ENCODE assay signal across 13 cellular contexts in the genomic region with DNA sequence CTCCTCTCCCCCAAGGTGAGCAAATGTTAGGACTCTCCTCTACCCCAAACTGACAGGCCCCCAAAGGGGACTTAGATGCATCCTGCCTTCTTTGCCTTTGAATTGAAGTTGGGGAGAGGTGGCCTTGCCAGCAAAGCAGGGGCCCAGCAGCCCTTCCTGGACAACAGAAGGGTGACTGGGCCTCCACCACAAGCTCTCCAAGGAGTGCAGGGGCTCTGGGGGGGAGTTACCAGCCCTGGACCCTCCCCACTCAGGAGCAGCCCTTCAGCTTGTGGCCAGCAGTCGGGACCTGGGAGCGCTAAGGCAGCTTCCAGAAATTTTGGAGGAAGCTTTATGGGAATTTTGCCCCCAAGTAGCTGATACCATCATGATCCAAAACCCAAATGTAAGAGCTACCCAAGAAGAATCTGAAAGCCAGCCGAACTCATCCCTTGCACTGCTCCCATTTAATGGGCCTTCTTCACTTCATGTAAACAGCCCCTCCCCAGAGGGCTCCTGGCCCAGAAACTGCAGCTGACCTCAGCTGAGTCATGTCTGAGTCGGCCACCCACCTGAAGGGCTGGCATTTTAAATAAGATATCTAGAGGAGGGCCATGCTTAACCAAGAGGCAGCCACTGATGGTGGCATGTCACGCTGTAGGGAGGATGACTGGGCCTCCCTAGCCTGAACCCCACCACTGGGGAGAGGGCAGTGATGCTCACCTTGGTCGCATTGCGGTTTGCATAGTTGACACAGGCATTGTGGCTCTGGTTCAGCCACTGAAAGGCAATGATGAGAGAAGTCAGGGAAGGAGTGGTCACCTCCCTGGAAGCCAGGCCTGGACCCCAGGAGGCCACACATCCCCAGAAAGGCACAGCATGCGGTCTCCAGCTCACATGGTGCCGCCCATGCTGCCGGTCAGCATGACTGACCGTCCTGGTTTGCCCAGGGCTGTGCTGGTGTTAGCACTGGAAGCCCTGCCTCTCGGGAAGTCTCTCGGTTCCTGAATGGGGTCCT.
DNase-seq lines count a peak whose midpoint lies in the region; ATAC-seq and TF ChIP-seq lines count a peak whose summit lies in the region.
"Had no signal": no experiment of that assay in that cellular context is flagged by ENCODE, and none has a peak within 500 bp of the region (broad histone marks: within the 10 kb centered on the region; RNA-seq: fewer than 3 reads in every experiment).

No MANE protein-coding gene starts in this region.

- intact Hi-C loops in activated B cell treated with CpG ODN at 0.5 μM for 24 hours (cut with micrococcal nuclease) (no loop called here), prostate gland (cut with DNase I) (no loop called here)

- H3K36me3 Mint-ChIP-seq in activated naive CD8-positive, alpha-beta T cell treated with anti-CD3 and anti-CD28 coated beads, Interleukin-2, amount 50 U/mL, for 24 hours (ENCODE audit: low read depth): no peaks in the 10 kb centered on the region
- no peaks in the 10 kb centered on the region for H3K36me3 Mint-ChIP-seq in activated naive CD8-positive, alpha-beta T cell treated with anti-CD3 and anti-CD28 coated beads for 36 hours
- no peaks in the 10 kb centered on the region for H3K36me3 Mint-ChIP-seq in activated B cell treated with CpG ODN at 0.5 μM for 24 hours (ENCODE audit: low read depth)
- H3K36me3 Mint-ChIP-seq in stimulated activated effector memory CD8-positive, alpha-beta T cell treated with anti-CD3 and anti-CD28 coated beads, Interleukin-12 subunit alpha, Interleukin-12 subunit beta, amount 100 ng/mL, for 72 hours: no peaks in the 10 kb centered on the region
- H3K36me3 Mint-ChIP-seq in type B pancreatic cell: peaks cover 7% of the 10 kb centered on the region

- H3K4me1 ChIP-seq in prostate gland (replicated peaks): no peaks in the 10 kb centered on the region
- H3K4me1 ChIP-seq: tibial nerve had no signal

- no peak for TF ChIP-seq CTCF in activated B cell treated with CpG ODN at 0.5 μM for 24 hours (IDR thresholded peaks at IDR 0.05)
- no peak for TF ChIP-seq CTCF in fibroblast of villous mesenchyme (IDR thresholded peaks at IDR 0.05; ENCODE audit: insufficient read depth, low read depth, low read length)
- TF ChIP-seq CTCF in prostate gland (IDR thresholded peaks at IDR 0.05): no peak
- no peak for TF ChIP-seq CTCF in type B pancreatic cell (conservative IDR thresholded peaks at IDR 0.05)

- TF ChIP-seq POLR2A in prostate gland (IDR thresholded peaks at IDR 0.05): no peak

- peak; percentile 73 for ATAC-seq in activated naive CD8-positive, alpha-beta T cell treated with anti-CD3 and anti-CD28 coated beads, Interleukin-2, amount 50 U/mL, for 24 hours
- no peak for ATAC-seq in activated B cell treated with CpG ODN at 0.5 μM for 24 hours (ENCODE audit: low read depth)
- peak; percentile 68 for ATAC-seq in stimulated activated effector memory CD8-positive, alpha-beta T cell treated with anti-CD3 and anti-CD28 coated beads, Interleukin-12 subunit alpha, Interleukin-12 subunit beta, amount 100 ng/mL, for 72 hours

- peaks cover 2% of the 10 kb centered on the region for H3K4me1 Mint-ChIP-seq in activated naive CD8-positive, alpha-beta T cell treated with anti-CD3 and anti-CD28 coated beads, Interleukin-2, amount 50 U/mL, for 24 hours
- H3K4me1 Mint-ChIP-seq in activated naive CD8-positive, alpha-beta T cell treated with anti-CD3 and anti-CD28 coated beads for 36 hours: no peaks in the 10 kb centered on the region
- no peaks in the 10 kb centered on the region for H3K4me1 Mint-ChIP-seq in activated B cell treated with CpG ODN at 0.5 μM for 24 hours
- peaks cover 6% of the 10 kb centered on the region for H3K4me1 Mint-ChIP-seq in stimulated activated effector memory CD8-positive, alpha-beta T cell treated with anti-CD3 and anti-CD28 coated beads, Interleukin-12 subunit alpha, Interleukin-12 subunit beta, amount 100 ng/mL, for 72 hours
- peaks cover 9% of the 10 kb centered on the region for H3K4me1 Mint-ChIP-seq in type B pancreatic cell (ENCODE audit: unreplicated experiment)
- H3K4me1 Mint-ChIP-seq: B cell, mesothelial cell of epicardium had no signal

- WGBS in prostate gland: 90% methylated on average over 12 of the region's 13 CpGs

- H3K36me3 ChIP-seq in prostate gland: no peaks in the 10 kb centered on the region

- CTCF ChIA-PET in activated B cell treated with CpG ODN at 0.5 μM for 24 hours (lab: Charles Lee): interaction anchor here (0.8 kb wide), 1 partner anchor 156 kb away, joined by 4 read pairs; no protein-coding TSS in a partner anchor

- H3K9me3 Mint-ChIP-seq in activated naive CD8-positive, alpha-beta T cell treated with anti-CD3 and anti-CD28 coated beads, Interleukin-2, amount 50 U/mL, for 24 hours: no peaks in the 10 kb centered on the region
- H3K9me3 Mint-ChIP-seq in activated naive CD8-positive, alpha-beta T cell treated with anti-CD3 and anti-CD28 coated beads for 36 hours: no peaks in the 10 kb centered on the region
- H3K9me3 Mint-ChIP-seq in activated B cell treated with CpG ODN at 0.5 μM for 24 hours (no peaks in the 10 kb centered on the region), type B pancreatic cell (no peaks in the 10 kb centered on the region)
- H3K9me3 Mint-ChIP-seq in stimulated activated effector memory CD8-positive, alpha-beta T cell treated with anti-CD3 and anti-CD28 coated beads, Interleukin-12 subunit alpha, Interleukin-12 subunit beta, amount 100 ng/mL, for 72 hours: no peaks in the 10 kb centered on the region
- H3K9me3 Mint-ChIP-seq: mesothelial cell of epicardium had no signal

- POLR2A ChIA-PET in activated B cell treated with CpG ODN at 0.5 μM for 24 hours (lab: Charles Lee): no interaction called here

- no peak overlapping the region for H3K27ac ChIP-seq in prostate gland
- H3K27ac ChIP-seq: tibial nerve had no signal

- no peak overlapping the region for H3K4me3 ChIP-seq in fibroblast of villous mesenchyme (ENCODE audit: low read depth, low read length)
- H3K4me3 ChIP-seq in prostate gland: no peak overlapping the region
- H3K4me3 ChIP-seq: tibial nerve had no signal

- DNase-seq in activated naive CD8-positive, alpha-beta T cell treated with anti-CD3 and anti-CD28 coated beads, Interleukin-2, amount 50 U/mL, for 24 hours: no peak
- DNase-seq in activated naive CD8-positive, alpha-beta T cell treated with anti-CD3 and anti-CD28 coated beads for 36 hours: no peak
- peak; percentile 9 for DNase-seq in activated B cell treated with CpG ODN at 0.5 μM for 24 hours
- peak; percentile 34 for DNase-seq in fibroblast of villous mesenchyme (ENCODE audit: low read depth)
- no peak for DNase-seq in stimulated activated effector memory CD8-positive, alpha-beta T cell treated with anti-CD3 and anti-CD28 coated beads, Interleukin-12 subunit alpha, Interleukin-12 subunit beta, amount 100 ng/mL, for 72 hours (ENCODE audit: low spot score in 2 of 2)
- DNase-seq in cerebellar cortex (ENCODE audit: low spot score): no peak
- no peak for DNase-seq in prostate gland (ENCODE audit: low spot score)
- DNase-seq in type B pancreatic cell (ENCODE audit: extremely low spot score, unreplicated experiment): no peak
- DNase-seq: activated gamma-delta T cell, NCI-H2081 had no signal

- H3K9me3 ChIP-seq in prostate gland: no peaks in the 10 kb centered on the region
- H3K9me3 ChIP-seq: tibial nerve had no signal

- no peak overlapping the region for H3K4me3 Mint-ChIP-seq in activated naive CD8-positive, alpha-beta T cell treated with anti-CD3 and anti-CD28 coated beads, Interleukin-2, amount 50 U/mL, for 24 hours
- H3K4me3 Mint-ChIP-seq in activated naive CD8-positive, alpha-beta T cell treated with anti-CD3 and anti-CD28 coated beads for 36 hours: no peak overlapping the region
- H3K4me3 Mint-ChIP-seq in activated B cell treated with CpG ODN at 0.5 μM for 24 hours: no peak overlapping the region
- no peak overlapping the region for H3K4me3 Mint-ChIP-seq in stimulated activated effector memory CD8-positive, alpha-beta T cell treated with anti-CD3 and anti-CD28 coated beads, Interleukin-12 subunit alpha, Interleukin-12 subunit beta, amount 100 ng/mL, for 72 hours
- no peak overlapping the region for H3K4me3 Mint-ChIP-seq in type B pancreatic cell
- H3K4me3 Mint-ChIP-seq: B cell, mesothelial cell of epicardium had no signal

- peak overlapping the region; percentile 49 for H3K27ac Mint-ChIP-seq in activated naive CD8-positive, alpha-beta T cell treated with anti-CD3 and anti-CD28 coated beads, Interleukin-2, amount 50 U/mL, for 24 hours
- no peak overlapping the region for H3K27ac Mint-ChIP-seq in activated naive CD8-positive, alpha-beta T cell treated with anti-CD3 and anti-CD28 coated beads for 36 hours
- H3K27ac Mint-ChIP-seq in activated B cell treated with CpG ODN at 0.5 μM for 24 hours (no peak overlapping the region), type B pancreatic cell (no peak overlapping the region)
- H3K27ac Mint-ChIP-seq in stimulated activated effector memory CD8-positive, alpha-beta T cell treated with anti-CD3 and anti-CD28 coated beads, Interleukin-12 subunit alpha, Interleukin-12 subunit beta, amount 100 ng/mL, for 72 hours: no peak overlapping the region
- H3K27ac Mint-ChIP-seq: B cell, mesothelial cell of epicardium had no signal

- H3K27me3 ChIP-seq in prostate gland (replicated peaks; ENCODE audit: insufficient read depth): no peaks in the 10 kb centered on the region
- H3K27me3 ChIP-seq: tibial nerve had no signal

- H3K27me3 Mint-ChIP-seq in activated naive CD8-positive, alpha-beta T cell treated with anti-CD3 and anti-CD28 coated beads, Interleukin-2, amount 50 U/mL, for 24 hours: no peaks in the 10 kb centered on the region
- H3K27me3 Mint-ChIP-seq in activated naive CD8-positive, alpha-beta T cell treated with anti-CD3 and anti-CD28 coated beads for 36 hours: no peaks in the 10 kb centered on the region
- H3K27me3 Mint-ChIP-seq in activated B cell treated with CpG ODN at 0.5 μM for 24 hours: no peaks in the 10 kb centered on the region
- no peaks in the 10 kb centered on the region for H3K27me3 Mint-ChIP-seq in type B pancreatic cell
- H3K27me3 Mint-ChIP-seq: B cell had no signal

Comparison
In these comparisons a context has a peak if more than half of its experiments do, and no peak if none do; other contexts are left out.
1. DNase-seq: peak in activated B cell treated with CpG ODN at 0.5 μM for 24 hours (single experiment) and fibroblast of villous mesenchyme (single experiment); none in activated naive CD8-positive, alpha-beta T cell treated with anti-CD3 and anti-CD28 coated beads, Interleukin-2, amount 50 U/mL, for 24 hours (single experiment), activated naive CD8-positive, alpha-beta T cell treated with anti-CD3 and anti-CD28 coated beads for 36 hours (single experiment), stimulated activated effector memory CD8-positive, alpha-beta T cell treated with anti-CD3 and anti-CD28 coated beads, Interleukin-12 subunit alpha, Interleukin-12 subunit beta, amount 100 ng/mL, for 72 hours (0 of 2), cerebellar cortex (single experiment), prostate gland (single experiment) and type B pancreatic cell (single experiment).